11 cellular contexts compared by ENCODE assay signal in the genomic region with DNA sequence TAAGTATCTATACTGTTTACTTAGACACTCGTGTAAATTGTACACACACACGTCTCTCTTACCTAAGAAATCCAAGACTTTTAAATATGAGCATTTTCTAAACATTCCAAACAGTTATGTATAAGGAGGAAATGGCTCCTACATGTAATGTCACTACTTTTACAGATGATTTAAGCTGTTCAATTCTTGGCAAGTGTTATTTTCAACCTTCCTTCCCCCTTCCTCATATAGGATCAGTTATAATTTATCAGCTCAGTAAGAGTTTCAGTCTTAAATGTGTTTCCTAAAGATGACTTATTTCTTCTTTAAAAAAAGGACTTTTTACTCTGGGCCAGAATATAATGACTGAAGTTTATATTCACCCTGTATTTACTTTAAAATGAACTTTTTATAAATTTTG.
A peak's percentile ranks its signal among the peaks of the same experiment; 100 is the strongest.
DNase-seq lines count a peak whose midpoint lies in the region; ATAC-seq, FAIRE-seq and TF ChIP-seq lines count a peak whose summit lies in the region.
"Had no signal": no experiment of that assay in that cellular context is flagged by ENCODE, and none has a peak within 500 bp of the region (broad histone marks: within the 10 kb centered on the region; RNA-seq: fewer than 3 reads in every experiment).

No MANE protein-coding gene starts in this region.

- TF ChIP-seq CTCF in SK-N-SH (IDR thresholded peaks at IDR 0.05), result no peak
- no peak for TF ChIP-seq CTCF in astrocyte (IDR thresholded peaks at IDR 0.05; ENCODE audit: insufficient read depth, low read depth, low read length)
- no peak for TF ChIP-seq CTCF in spleen (IDR thresholded peaks at IDR 0.05 in 8 of 11, conservative IDR thresholded peaks at IDR 0.05 in 3 of 11)
- no peak for TF ChIP-seq CTCF in CD14-positive monocyte (IDR thresholded peaks at IDR 0.05)

- H3K9me3 Mint-ChIP-seq in astrocyte (ENCODE audit: unreplicated experiment) (no peaks in the 10 kb centered on the region), CD14-positive monocyte (no peaks in the 10 kb centered on the region)

- no peaks in the 10 kb centered on the region for H3K36me3 Mint-ChIP-seq in astrocyte (ENCODE audit: low read depth, unreplicated experiment)
- H3K36me3 Mint-ChIP-seq in CD14-positive monocyte, result no peaks in the 10 kb centered on the region

- CTCF ChIA-PET in SK-N-SH (lab: Yijun Ruan, JAX), result interaction anchor here (0.6 to 2.7 kb wide), 20 partner anchors 8 to 1008 kb away, joined by 3 to 12 read pairs (median 4); a partner anchor contains a TSS

- TF ChIP-seq RAD21 in SK-N-SH (IDR thresholded peaks at IDR 0.05; ENCODE audit: low read length), result no peak

- peak overlapping the region; percentile 75 for H3K27ac Mint-ChIP-seq in astrocyte (ENCODE audit: unreplicated experiment)
- H3K27ac Mint-ChIP-seq in CD14-positive monocyte, result no peak overlapping the region

- H3K4me3 Mint-ChIP-seq in astrocyte (ENCODE audit: unreplicated experiment) (no peak overlapping the region), CD14-positive monocyte (no peak overlapping the region)

- H3K9me3 ChIP-seq in SK-N-SH (no peaks in the 10 kb centered on the region), astrocyte (ENCODE audit: insufficient read depth, low read depth, low read length) (no peaks in the 10 kb centered on the region), muscle layer of duodenum (ENCODE audit: control insufficient read depth in 1 of 2, low read length in 2 of 2) (no peaks in the 10 kb centered on the region), spleen (peaks cover 0 to 8% (median 0%) of the 10 kb centered on the region in 8 donors)
- H3K9me3 ChIP-seq: BLaER1 treated with 17β-estradiol and CSF1 and Interleukin-3, amounts not matched to agents 10 nM and 100 nM had no signal

- no peaks in the 10 kb centered on the region for H4K20me1 ChIP-seq in SK-N-SH (ENCODE audit: insufficient read depth)
- no peaks in the 10 kb centered on the region for H4K20me1 ChIP-seq in astrocyte (ENCODE audit: insufficient read depth, low read length)
- H4K20me1 ChIP-seq: BLaER1 treated with 17β-estradiol and CSF1 and Interleukin-3, amounts not matched to agents 10 nM and 100 nM had no signal

- H3K36me3 ChIP-seq in SK-N-SH (replicated peaks in 1 of 2; ENCODE audit: control insufficient read depth in 1 of 2, insufficient read depth in 2 of 2, low read length in 1 of 2) (no peaks in the 10 kb centered on the region), astrocyte (ENCODE audit: insufficient read depth, low read length) (no peaks in the 10 kb centered on the region), muscle layer of duodenum (ENCODE audit: control insufficient read depth in 1 of 2, insufficient read depth in 2 of 2, low read length in 2 of 2) (no peaks in the 10 kb centered on the region), spleen (no peaks in the 10 kb centered on the region)
- H3K36me3 ChIP-seq: BLaER1 treated with 17β-estradiol and CSF1 and Interleukin-3, amounts not matched to agents 10 nM and 100 nM had no signal

- H3K4me1 ChIP-seq in SK-N-SH (ENCODE audit: control insufficient read depth in 1 of 2, insufficient read depth in 2 of 2, low read depth in 1 of 2, low read length in 1 of 2) (peaks cover 0 to 4% of the 10 kb centered on the region in 2 experiments; a peak in 2 of 4 replicates), astrocyte (ENCODE audit: insufficient read depth, low read length) (peaks cover 5% of the 10 kb centered on the region), muscle layer of duodenum (ENCODE audit: control insufficient read depth in 1 of 2, insufficient read depth in 2 of 2, low read length in 2 of 2) (peaks cover 3 to 6% of the 10 kb centered on the region in 2 donors), spleen (peaks cover 0 to 10% (median 2%) of the 10 kb centered on the region in 6 donors)
- H3K4me1 ChIP-seq: BLaER1 treated with 17β-estradiol and CSF1 and Interleukin-3, amounts not matched to agents 10 nM and 100 nM had no signal

- H3K4me1 Mint-ChIP-seq in astrocyte (ENCODE audit: low read depth, unreplicated experiment) (peaks cover 20% of the 10 kb centered on the region), CD14-positive monocyte (no peaks in the 10 kb centered on the region)

- FAIRE-seq in astrocyte (lab: Jason Lieb, UNC), result no peak
- FAIRE-seq: HTR-8/SVneo had no signal

- POLR2A ChIA-PET in SK-N-SH (lab: Yijun Ruan, JAX), result no interaction called here

- no peak overlapping the region for H3K4me2 ChIP-seq in SK-N-SH
- H3K4me2 ChIP-seq in astrocyte (ENCODE audit: low read length), result no peak overlapping the region
- H3K4me2 ChIP-seq: BLaER1 treated with 17β-estradiol and CSF1 and Interleukin-3, amounts not matched to agents 10 nM and 100 nM had no signal

- TF ChIP-seq EP300 in SK-N-SH (IDR thresholded peaks at IDR 0.05; ENCODE audit: borderline replicate concordance in 1 of 2, low read depth in 1 of 2, low read length in 1 of 2), result no peak

- no peaks in the 10 kb centered on the region for H3K9me2 ChIP-seq in SK-N-SH

- H3K4me3 ChIP-seq in SK-N-SH (ENCODE audit: low read depth in 2 of 2, low read length in 1 of 2) (no peak overlapping the region), astrocyte (ENCODE audit: insufficient read depth, low read depth, low read length) (no peak overlapping the region), muscle layer of duodenum (ENCODE audit: low read depth in 1 of 2, low read length in 2 of 2) (no peak overlapping the region), spleen (no peak overlapping the region)
- H3K4me3 ChIP-seq: BLaER1 treated with 17β-estradiol and CSF1 and Interleukin-3, amounts not matched to agents 10 nM and 100 nM had no signal

- TF ChIP-seq POLR2A in spleen (IDR thresholded peaks at IDR 0.05), result no peak

- H3K27ac ChIP-seq in SK-N-SH (ENCODE audit: low read depth in 2 of 2, low read length in 1 of 2), result peak overlapping the region; percentile 18 to 47; a peak in 3 of 4 replicates
- no peak overlapping the region for H3K27ac ChIP-seq in astrocyte (ENCODE audit: low read depth, low read length)
- peak overlapping the region; percentile 60 for H3K27ac ChIP-seq in muscle layer of duodenum (ENCODE audit: low read length)
- peak overlapping the region in 7 of 8 donors; percentile 26 to 62 (median 40) for H3K27ac ChIP-seq in spleen
- H3K27ac ChIP-seq: BLaER1 treated with 17β-estradiol and CSF1 and Interleukin-3, amounts not matched to agents 10 nM and 100 nM had no signal

- peak overlapping the region; percentile 10 for H2AFZ ChIP-seq in SK-N-SH (ENCODE audit: low read depth)
- H2AFZ ChIP-seq in astrocyte (ENCODE audit: low read depth, low read length), result no peak overlapping the region

- intact Hi-C loops in spleen (cut with DNase I; ENCODE audit: low total_unique reads), result no loop called here
- intact Hi-C loops in CD14-positive monocyte (cut with micrococcal nuclease), result no loop called here

- H3K27me3 Mint-ChIP-seq in astrocyte (ENCODE audit: low read depth, unreplicated experiment) (no peaks in the 10 kb centered on the region), CD14-positive monocyte (ENCODE audit: low read depth in 3 of 3) (peaks cover 0 to 1% (median 0%) of the 10 kb centered on the region in 3 donors)

- H3K9ac ChIP-seq in SK-N-SH, result no peak overlapping the region
- H3K9ac ChIP-seq in astrocyte (ENCODE audit: low read length), result no peak overlapping the region
- H3K9ac ChIP-seq: BLaER1 treated with 17β-estradiol and CSF1 and Interleukin-3, amounts not matched to agents 10 nM and 100 nM had no signal

- ATAC-seq in SK-N-SH treated with all-trans-retinoic acid at 6 μM for 48 hours (no peak; the same call in 2 of the 3 replicates), GM21737 (IDR thresholded peaks at IDR 0.05; ENCODE audit: unreplicated experiment) (no peak)

- no peaks in the 10 kb centered on the region for H3K27me3 ChIP-seq in SK-N-SH (ENCODE audit: insufficient read depth)
- H3K27me3 ChIP-seq in astrocyte (ENCODE audit: insufficient read depth, low read length), result no peaks in the 10 kb centered on the region
- no peaks in the 10 kb centered on the region for H3K27me3 ChIP-seq in muscle layer of duodenum (ENCODE audit: low read depth, low read length)
- no peaks in the 10 kb centered on the region for H3K27me3 ChIP-seq in spleen (replicated peaks in 1 of 7)
- H3K27me3 ChIP-seq: BLaER1 treated with 17β-estradiol and CSF1 and Interleukin-3, amounts not matched to agents 10 nM and 100 nM had no signal

- H3K79me2 ChIP-seq in SK-N-SH (ENCODE audit: insufficient read depth) (no peaks in the 10 kb centered on the region), astrocyte (ENCODE audit: insufficient read depth, low read length) (no peaks in the 10 kb centered on the region)

- DNase-seq in SK-N-SH (no peak), astrocyte (ENCODE audit: low read depth) (no peak), spleen (no peak), occipital lobe (lab: John Stamatoyannopoulos, UW) (no peak), CD14-positive monocyte (ENCODE audit: low spot score) (no peak)
- DNase-seq: NCI-H524 treated with DMSO at 0.1 percent for 48 hours had no signal

- H3F3A ChIP-seq in SK-N-SH (replicated peaks; ENCODE audit: insufficient read depth), result no peaks in the 10 kb centered on the region

- WGBS in SK-N-SH (ENCODE audit: low lambda C conversion rate), result 88% methylated on average over 2 of the region's 2 CpGs
- WGBS in spleen, 5 donors, result 42 to 58% (median 55%) methylated on average over 2 of the region's 2 CpGs

TF ChIP-seq in SK-N-SH, 30 proteins besides CTCF, POLR2A, EP300 and RAD21 (continues in another document):
- no peak for TF ChIP-seq FOXJ3 (CRISPR knock-in tag; IDR thresholded peaks at IDR 0.05)
- TF ChIP-seq, protein P1, sequence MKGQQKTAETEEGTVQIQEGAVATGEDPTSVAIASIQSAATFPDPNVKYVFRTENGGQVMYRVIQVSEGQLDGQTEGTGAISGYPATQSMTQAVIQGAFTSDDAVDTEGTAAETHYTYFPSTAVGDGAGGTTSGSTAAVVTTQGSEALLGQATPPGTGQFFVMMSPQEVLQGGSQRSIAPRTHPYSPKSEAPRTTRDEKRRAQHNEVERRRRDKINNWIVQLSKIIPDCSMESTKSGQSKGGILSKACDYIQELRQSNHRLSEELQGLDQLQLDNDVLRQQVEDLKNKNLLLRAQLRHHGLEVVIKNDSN (IDR thresholded peaks at IDR 0.05; ENCODE audit: borderline replicate concordance, low read depth), result no peak
- no peak for TF ChIP-seq RFX5 (IDR thresholded peaks at IDR 0.05; ENCODE audit: low read length)
- no peak for TF ChIP-seq POLR2AphosphoS5 (IDR thresholded peaks at IDR 0.05; ENCODE audit: low read depth, low read length)
- TF ChIP-seq TCF12 (IDR thresholded peaks at IDR 0.05), result no peak

TF ChIP-seq in SK-N-SH treated with all-trans-retinoic acid at 6 μM for 48 hours, 23 proteins besides CTCF, POLR2A, EP300 and RAD21 (continues in another document):
- no peak for TF ChIP-seq ZFP3 (CRISPR knock-in tag; IDR thresholded peaks at IDR 0.05)
- no peak for TF ChIP-seq TCF4 (CRISPR knock-in tag; IDR thresholded peaks at IDR 0.05; ENCODE audit: borderline replicate concordance)
- TF ChIP-seq ZNF70 (CRISPR knock-in tag; IDR thresholded peaks at IDR 0.05), result no peak
- no peak for TF ChIP-seq TOX (CRISPR knock-in tag; IDR thresholded peaks at IDR 0.05; ENCODE audit: borderline replicate concordance)
- TF ChIP-seq RARB (CRISPR knock-in tag; IDR thresholded peaks at IDR 0.05), result no peak
